8 cellular contexts compared by ENCODE assay signal in genomic region chr4:177250056-177250696, GRCh38. TPM values are rescaled to one million over a fixed set of nuclear protein-coding genes. Genes with fewer than 3 reads are reported as not detected.
A peak's percentile ranks its signal among the peaks of the same experiment; 100 is the strongest.
DNase-seq lines count a peak whose midpoint lies in the region; ATAC-seq, FAIRE-seq and TF ChIP-seq lines count a peak whose summit lies in the region.

No MANE protein-coding gene starts in this region.

- no peaks in the 10 kb centered on the region for H3K27me3 ChIP-seq in thoracic aorta (replicated peaks; ENCODE audit: insufficient read depth)

- DNase-seq in Caki2 (ENCODE audit: low read depth) (peak; percentile 80), GM20000 (ENCODE audit: low spot score) (peak; percentile 56), RCC 7860 (ENCODE audit: low spot score) (peak; percentile 27), fibroblast of the conjunctiva (ENCODE audit: low read depth) (peak; percentile 42), nucleus accumbens (lab: John Stamatoyannopoulos, UW) (peak in 50 of 56 donors; percentile 1 to 73 (median 41)), thoracic aorta (ENCODE audit: low spot score) (no peak)
- DNase-seq in activated T-helper 1 cell treated with anti-CD3 and anti-CD28 coated beads, Interleukin-2, amount 50 U/mL, for 16 hours (ENCODE audit: low read depth in 1 of 2, low spot score in 1 of 2), result peak; percentile 29 to 34

- no peaks in the 10 kb centered on the region for H3K36me3 ChIP-seq in thoracic aorta

- peak; percentile 94 for ATAC-seq in HG03558 (IDR thresholded peaks at IDR 0.05; ENCODE audit: extremely low read depth, unreplicated experiment)
- no peak for ATAC-seq in thoracic aorta (ENCODE audit: insufficient number of reproducible peaks, low FRiP score, low read depth)

- H3K4me3 ChIP-seq in thoracic aorta, result no peak overlapping the region

- no peaks in the 10 kb centered on the region for H3K4me1 ChIP-seq in thoracic aorta (ENCODE audit: control insufficient read depth in 1 of 2, low read depth in 2 of 2)

- no peaks in the 10 kb centered on the region for H3K9me3 ChIP-seq in thoracic aorta

- no peak for FAIRE-seq in RCC 7860 (lab: Jason Lieb, UNC)

- no peak overlapping the region for H3K27ac ChIP-seq in thoracic aorta

- in situ Hi-C loops in Caki2 (cut with HindIII; ENCODE audit: low pct_unique_long_range_greater_than_20kb, low sequenced_read_pairs), result no loop called here

- TF ChIP-seq CTCF in GM20000 (IDR thresholded peaks at IDR 0.05; ENCODE audit: extremely low read depth, missing control alignments), result peak; percentile 96
- peak; percentile 88 for TF ChIP-seq CTCF in thoracic aorta (IDR thresholded peaks at IDR 0.05)

RNA-seq across cellular contexts. Expression of gene NEIL3, which starts 59.5 kb away (rescaled TPM):
- total RNA-seq in Caki2 (2014; rRNA removed; shearing (Covaris generic); ENCODE audit: low replicate concordance), result 16.3 and 20.7 TPM in 2 replicates
- not detected for total RNA-seq in thoracic aorta

Comparison
In these comparisons a context has a peak if more than half of its experiments do, and no peak if none do; other contexts are left out.
1. RNA of gene NEIL3, which starts 59.5 kb away (total RNA-seq): 16.3 to 20.7 TPM in Caki2; not detected in thoracic aorta; every median in the first group is over 10 times any median in the second.